ENCODE assay signal across 9 cellular contexts in genomic region chr1:231357831-231358354, GRCh38. TPM values are rescaled to one million over a fixed set of nuclear protein-coding genes. Genes with fewer than 3 reads are reported as not detected.
DNase-seq lines count a peak whose midpoint lies in the region; ATAC-seq and TF ChIP-seq lines count a peak whose summit lies in the region.
"Had no signal": no experiment of that assay in that cellular context is flagged by ENCODE, and none has a peak within 500 bp of the region (broad histone marks: within the 10 kb centered on the region; RNA-seq: fewer than 3 reads in every experiment).

No MANE protein-coding gene starts in this region.

- DNase-seq in AG09309 (ENCODE audit: low read depth) (peak; percentile 57), NAMALWA (ENCODE audit: low spot score) (peak; percentile 72), SIG-M5 treated with dmso at 0.1 percent for 504 hours (lab: John Stamatoyannopoulos, UW; ENCODE audit: unreplicated experiment) (peak; percentile 90), left colon (no peak), stomach (peak; percentile 33)
- no peak for DNase-seq in central memory CD8-positive, alpha-beta T cell (ENCODE audit: low spot score in 2 of 2)

- H3K27ac Mint-ChIP-seq in central memory CD8-positive, alpha-beta T cell (ENCODE audit: low read depth), result peak overlapping the region; percentile 13
- H3K27ac Mint-ChIP-seq: IgD-negative memory B cell had no signal

- H3K4me1 ChIP-seq in stomach, result peaks cover 6 to 26% (median 14%) of the 10 kb centered on the region in 4 donors

- peaks cover 0 to 11% (median 8%) of the 10 kb centered on the region in 4 donors for H3K36me3 ChIP-seq in stomach

- peak overlapping the region in 1 of 5 donors; percentile 44 for H3K27ac ChIP-seq in stomach

- no peaks in the 10 kb centered on the region for H3K27me3 ChIP-seq in stomach

- intact Hi-C loops in left colon (cut with DNase I, micrococcal nuclease) (loop anchor here in 1 of 2 donors (5.0 kb wide), 1 partner anchor 244 kb away; no protein-coding TSS in a partner anchor), stomach (cut with DNase I; ENCODE audit: low total_unique reads) (loop anchor here (10.0 kb wide), 1 partner anchor 57 kb away; no protein-coding TSS in a partner anchor)

- TF ChIP-seq CTCF in AG09309 (IDR thresholded peaks at IDR 0.05; ENCODE audit: control insufficient read depth, insufficient read depth, low read depth, low read length, missing control alignments), result peak; percentile 72
- peak; percentile 71 for TF ChIP-seq CTCF in GM12873 (IDR thresholded peaks at IDR 0.05; ENCODE audit: insufficient read depth, low read depth, low read length, missing control alignments)
- peak in 5 of 7 experiments; percentile 55 to 88 (median 65) for TF ChIP-seq CTCF in stomach (IDR thresholded peaks at IDR 0.05)

- no peak for TF ChIP-seq POLR2A in stomach (IDR thresholded peaks at IDR 0.05)

- TF ChIP-seq EP300 in stomach (IDR thresholded peaks at IDR 0.05), result no peak

- H3K4me1 Mint-ChIP-seq in central memory CD8-positive, alpha-beta T cell, result peaks cover 17% of the 10 kb centered on the region

- H3K27me3 Mint-ChIP-seq in central memory CD8-positive, alpha-beta T cell, result no peaks in the 10 kb centered on the region
- H3K27me3 Mint-ChIP-seq: IgD-negative memory B cell had no signal

- H3K36me3 Mint-ChIP-seq in central memory CD8-positive, alpha-beta T cell (ENCODE audit: insufficient read depth), result peaks cover 13% of the 10 kb centered on the region

- ATAC-seq in HG02571 (IDR thresholded peaks at IDR 0.05; ENCODE audit: unreplicated experiment) (peak; percentile 73), left colon (peak; percentile 91)
- ATAC-seq in central memory CD8-positive, alpha-beta T cell (replicated peaks; ENCODE audit: extremely low read depth, poor library complexity, severe bottlenecking), result peak; percentile 64

- no peaks in the 10 kb centered on the region for H3K9me3 Mint-ChIP-seq in central memory CD8-positive, alpha-beta T cell
- H3K9me3 Mint-ChIP-seq: IgD-negative memory B cell had no signal

- no peaks in the 10 kb centered on the region for H3K9me3 ChIP-seq in stomach

- H3K4me3 ChIP-seq in AG09309 (ENCODE audit: control insufficient read depth, low read depth, low read length) (no peak overlapping the region), stomach (no peak overlapping the region)

- H3K4me3 Mint-ChIP-seq in central memory CD8-positive, alpha-beta T cell, result no peak overlapping the region
- H3K4me3 Mint-ChIP-seq: IgD-negative memory B cell had no signal

- 5 to 13% (median 9%) methylated on average over 4 of the region's 4 CpGs for WGBS in stomach, 5 donors

RNA-seq across cellular contexts. Expression of gene SPRTN, which starts 19.8 kb away (rescaled TPM):
- 1 to 10 TPM; 7.2 to 9.4 TPM for total RNA-seq in left colon
- total RNA-seq in stomach, result 10 to 100 TPM; 11.6 to 62.5 (median 25.8) TPM
- 1 to 10 TPM; 3.2 to 4.3 (median 3.9) TPM for polyA plus RNA-seq in stomach

RNA-seq across cellular contexts. Expression of gene EXOC8, which starts 20.2 kb away (rescaled TPM):
- total RNA-seq in left colon, result 10 to 100 TPM; 12.2 to 14.1 TPM
- 10 to 100 TPM in 3 of 5 donors, 1 to 10 TPM in 2; 6.7 to 21.8 (median 14.5) TPM for total RNA-seq in stomach
- polyA plus RNA-seq in stomach, result 1 to 10 TPM; 1.8 to 3.1 (median 2.4) TPM

Comparison
In these comparisons a context has a peak if more than half of its experiments do, and no peak if none do; other contexts are left out.
1. DNase-seq: peak in AG09309 (single experiment), NAMALWA (single experiment), SIG-M5 treated with dmso at 0.1 percent for 504 hours (single experiment) and stomach (single experiment); none in central memory CD8-positive, alpha-beta T cell (0 of 2) and left colon (0 of 2).
2. Peak in every context shown above with its lines, with median percentiles within 50 percentile points of each other: CTCF ChIP-seq and ATAC-seq.